22 cellular contexts compared by ENCODE assay signal in the genomic region with DNA sequence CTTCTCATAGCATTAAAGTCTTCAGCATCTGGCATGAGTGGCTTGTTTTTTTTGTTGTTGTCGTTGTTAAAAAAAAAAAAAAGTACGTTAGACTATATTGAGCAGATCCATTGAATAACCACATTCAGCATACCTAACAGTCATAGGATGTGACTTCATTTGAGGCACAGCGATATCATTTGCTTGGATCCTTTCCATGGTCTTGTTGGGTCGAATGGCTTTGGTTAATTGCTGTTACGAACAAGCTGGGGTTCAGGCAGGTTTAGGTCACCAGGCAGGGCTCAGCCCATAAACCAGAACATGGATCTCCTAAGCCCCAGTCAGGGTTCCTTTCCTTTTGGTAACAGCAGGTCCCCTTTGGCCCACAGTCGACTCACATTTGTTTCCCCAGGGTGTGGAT.
DNase-seq lines count a peak whose midpoint lies in the region; ATAC-seq and TF ChIP-seq lines count a peak whose summit lies in the region.
"Had no signal": no experiment of that assay in that cellular context is flagged by ENCODE, and none has a peak within 500 bp of the region (broad histone marks: within the 10 kb centered on the region; RNA-seq: fewer than 3 reads in every experiment).

No MANE protein-coding gene starts in this region.

- no peaks in the 10 kb centered on the region for H3K27me3 ChIP-seq in sigmoid colon
- H3K27me3 ChIP-seq: BE2C had no signal

- peak; percentile 81 for DNase-seq in ELR (ENCODE audit: low read depth)
- DNase-seq in LHCN-M2 (ENCODE audit: low read depth): peak; percentile 24
- peak; percentile 30 for DNase-seq in fibroblast of mammary gland (ENCODE audit: low read depth)
- no peak for DNase-seq in activated CD4-positive, alpha-beta T cell treated with anti-CD3 and anti-CD28 coated beads for 4 hours
- no peak for DNase-seq in activated CD8-positive, alpha-beta memory T cell treated with anti-CD3 and anti-CD28 coated beads, Interleukin-2, amount 10 ng/mL, durations not matched to agents 7 days and 5 days
- DNase-seq in middle frontal gyrus (ENCODE audit: extremely low spot score, low spot score): no peak
- DNase-seq in sigmoid colon: no peak
- DNase-seq: BE2C; CD4-positive, alpha-beta T cell; COR-L47; DMS79; HCEC 1CT; Kasumi-1; MM.1S; NCI-H1092; NCI-H1436 treated with DMSO at 0.1 percent for 48 hours; NCI-H2029; NCI-H2227 treated with DMSO at 0.1 percent for 48 hours; NCI-H510A; T-helper 1 cell had no signal

- intact Hi-C loops in sigmoid colon (cut with DNase I): no loop called here

- peaks cover 15% of the 10 kb centered on the region for H3K27me3 Mint-ChIP-seq in activated CD8-positive, alpha-beta memory T cell treated with anti-CD3 and anti-CD28 coated beads, Interleukin-2, amount 10 ng/mL, durations not matched to agents 7 days and 5 days

- TF ChIP-seq EP300 in sigmoid colon (IDR thresholded peaks at IDR 0.05): no peak

- no peaks in the 10 kb centered on the region for H3K36me3 Mint-ChIP-seq in activated CD8-positive, alpha-beta memory T cell treated with anti-CD3 and anti-CD28 coated beads, Interleukin-2, amount 10 ng/mL, durations not matched to agents 7 days and 5 days

- no peaks in the 10 kb centered on the region for H3K36me3 ChIP-seq in sigmoid colon
- H3K36me3 ChIP-seq: BE2C, SJSA1 had no signal

- CTCF ChIA-PET in activated CD8-positive, alpha-beta memory T cell treated with anti-CD3 and anti-CD28 coated beads, Interleukin-2, amount 10 ng/mL, durations not matched to agents 7 days and 5 days (lab: Charles Lee): no interaction called here

- 73 to 81% methylated on average over 6 of the region's 6 CpGs for WGBS in sigmoid colon, 2 donors

- ATAC-seq in activated CD8-positive, alpha-beta memory T cell treated with anti-CD3 and anti-CD28 coated beads, Interleukin-2, amount 10 ng/mL, durations not matched to agents 7 days and 5 days: no peak
- ATAC-seq: GM23338 had no signal

- peaks cover 5% of the 10 kb centered on the region for H3K4me1 Mint-ChIP-seq in activated CD8-positive, alpha-beta memory T cell treated with anti-CD3 and anti-CD28 coated beads, Interleukin-2, amount 10 ng/mL, durations not matched to agents 7 days and 5 days
- H3K4me1 Mint-ChIP-seq: GM23338 had no signal

- no peak overlapping the region for H3K27ac Mint-ChIP-seq in activated CD8-positive, alpha-beta memory T cell treated with anti-CD3 and anti-CD28 coated beads, Interleukin-2, amount 10 ng/mL, durations not matched to agents 7 days and 5 days
- H3K27ac Mint-ChIP-seq: CD4-positive, alpha-beta T cell; GM23338 had no signal

- H3K27ac ChIP-seq in sigmoid colon: no peak overlapping the region
- H3K27ac ChIP-seq: SJSA1 had no signal

- no peak overlapping the region for H3K4me3 Mint-ChIP-seq in activated CD8-positive, alpha-beta memory T cell treated with anti-CD3 and anti-CD28 coated beads, Interleukin-2, amount 10 ng/mL, durations not matched to agents 7 days and 5 days
- H3K4me3 Mint-ChIP-seq: CD4-positive, alpha-beta T cell; GM23338 had no signal

- no peak overlapping the region for H3K4me3 ChIP-seq in fibroblast of mammary gland (ENCODE audit: control insufficient read depth, low read depth, low read length)
- H3K4me3 ChIP-seq in sigmoid colon: no peak overlapping the region
- H3K4me3 ChIP-seq: GM23338, SJSA1 had no signal

- no peaks in the 10 kb centered on the region for H3K9me3 Mint-ChIP-seq in activated CD8-positive, alpha-beta memory T cell treated with anti-CD3 and anti-CD28 coated beads, Interleukin-2, amount 10 ng/mL, durations not matched to agents 7 days and 5 days (ENCODE audit: low read depth)
- H3K9me3 Mint-ChIP-seq: CD4-positive, alpha-beta T cell; GM23338 had no signal

- TF ChIP-seq CTCF in fibroblast of mammary gland (conservative IDR thresholded peaks at IDR 0.05; ENCODE audit: control insufficient read depth, insufficient read depth, low read depth, low read length) (no peak), sigmoid colon (IDR thresholded peaks at IDR 0.05) (no peak)

- no peak for TF ChIP-seq POLR2A in sigmoid colon (IDR thresholded peaks at IDR 0.05)

- H3K9me3 ChIP-seq in sigmoid colon: no peaks in the 10 kb centered on the region
- H3K9me3 ChIP-seq: BE2C, SJSA1 had no signal

- no peaks in the 10 kb centered on the region for H3K4me1 ChIP-seq in sigmoid colon
- H3K4me1 ChIP-seq: BE2C had no signal

Comparison
In these comparisons a context has a peak if more than half of its experiments do, and no peak if none do; other contexts are left out.
1. DNase-seq: peak in ELR (single experiment), LHCN-M2 (single experiment) and fibroblast of mammary gland (single experiment); none in activated CD4-positive, alpha-beta T cell treated with anti-CD3 and anti-CD28 coated beads for 4 hours (0 of 2), activated CD8-positive, alpha-beta memory T cell treated with anti-CD3 and anti-CD28 coated beads, Interleukin-2, amount 10 ng/mL, durations not matched to agents 7 days and 5 days (single experiment), middle frontal gyrus (single experiment) and sigmoid colon (single experiment).